Comparison of ENCODE assay signal across 17 cellular contexts in genomic region chr1:218048828-218049227, GRCh38.
"Had no signal": no experiment of that assay in that cellular context is flagged by ENCODE, and none has a peak within 500 bp of the region (broad histone marks: within the 10 kb centered on the region; RNA-seq: fewer than 3 reads in every experiment).

No MANE protein-coding gene starts in this region.

- H3K9me3 ChIP-seq: gastroesophageal sphincter, psoas muscle, right lobe of liver, suprapubic skin had no signal

- H3K4me1 ChIP-seq: gastroesophageal sphincter, psoas muscle, right lobe of liver, suprapubic skin had no signal

- H3K27ac ChIP-seq: cardiac muscle cell, dorsolateral prefrontal cortex, gastroesophageal sphincter, psoas muscle, right lobe of liver, suprapubic skin had no signal

- H3K4me1 Mint-ChIP-seq: activated naive CD4-positive, alpha-beta T cell treated with anti-CD3 and anti-CD28 coated beads, Interleukin-2, amount 10 ng/mL, durations not matched to agents 7 days and 5 days; memory B cell had no signal

- H3K4me3 Mint-ChIP-seq: activated naive CD4-positive, alpha-beta T cell treated with anti-CD3 and anti-CD28 coated beads, Interleukin-2, amount 10 ng/mL, durations not matched to agents 7 days and 5 days; memory B cell; natural killer cell treated with Interleukin-12 subunit alpha and Interleukin-12 subunit beta and Interleukin-15 and Interleukin-18, amount 100 ng/mL, for 72 hours; stimulated activated naive CD8-positive, alpha-beta T cell treated with anti-CD3 and anti-CD28 coated beads, Interleukin-15, Interleukin-2, amounts not matched to agents 100 ng/mL and 50 ng/mL, for 24 hours had no signal

- H3K27me3 ChIP-seq: cardiac muscle cell, gastroesophageal sphincter, right lobe of liver, suprapubic skin had no signal

- H3K36me3 ChIP-seq: cardiac muscle cell, gastroesophageal sphincter, right lobe of liver, suprapubic skin had no signal

- DNase-seq: activated CD4-positive, alpha-beta T cell treated with anti-CD3 and anti-CD28 coated beads for 1 hour; activated CD4-positive, alpha-beta T cell treated with anti-CD3 and anti-CD28 coated beads, Interleukin-2, amount 50 U/mL, for 4 hours; activated naive CD4-positive, alpha-beta T cell treated with anti-CD3 and anti-CD28 coated beads, Interleukin-2, amount 10 ng/mL, durations not matched to agents 7 days and 5 days; dorsolateral prefrontal cortex; erythroblast; hippocampal formation; left ventricle myocardium superior; psoas muscle; right lobe of liver; trophoblast cell had no signal

- H3K4me2 ChIP-seq: smooth muscle cell had no signal

- H3K4me3 ChIP-seq: cardiac muscle cell, dorsolateral prefrontal cortex, gastroesophageal sphincter, psoas muscle, right lobe of liver, smooth muscle cell, suprapubic skin had no signal

- H3K36me3 Mint-ChIP-seq: activated naive CD4-positive, alpha-beta T cell treated with anti-CD3 and anti-CD28 coated beads, Interleukin-2, amount 10 ng/mL, durations not matched to agents 7 days and 5 days; memory B cell; natural killer cell treated with Interleukin-12 subunit alpha and Interleukin-12 subunit beta and Interleukin-15 and Interleukin-18, amount 100 ng/mL, for 72 hours had no signal

- ATAC-seq: gastroesophageal sphincter; left ventricle myocardium superior; natural killer cell treated with Interleukin-12 subunit alpha and Interleukin-12 subunit beta and Interleukin-15 and Interleukin-18, amount 100 ng/mL, for 72 hours; psoas muscle; right lobe of liver had no signal

- H3K27me3 Mint-ChIP-seq: activated naive CD4-positive, alpha-beta T cell treated with anti-CD3 and anti-CD28 coated beads, Interleukin-2, amount 10 ng/mL, durations not matched to agents 7 days and 5 days; memory B cell; natural killer cell treated with Interleukin-12 subunit alpha and Interleukin-12 subunit beta and Interleukin-15 and Interleukin-18, amount 100 ng/mL, for 72 hours; stimulated activated naive CD8-positive, alpha-beta T cell treated with anti-CD3 and anti-CD28 coated beads, Interleukin-15, Interleukin-2, amounts not matched to agents 100 ng/mL and 50 ng/mL, for 24 hours had no signal

- H3K27ac Mint-ChIP-seq: activated naive CD4-positive, alpha-beta T cell treated with anti-CD3 and anti-CD28 coated beads, Interleukin-2, amount 10 ng/mL, durations not matched to agents 7 days and 5 days; memory B cell; natural killer cell treated with Interleukin-12 subunit alpha and Interleukin-12 subunit beta and Interleukin-15 and Interleukin-18, amount 100 ng/mL, for 72 hours; stimulated activated naive CD8-positive, alpha-beta T cell treated with anti-CD3 and anti-CD28 coated beads, Interleukin-15, Interleukin-2, amounts not matched to agents 100 ng/mL and 50 ng/mL, for 24 hours had no signal
